29 cellular contexts compared by ENCODE assay signal in the genomic region with DNA sequence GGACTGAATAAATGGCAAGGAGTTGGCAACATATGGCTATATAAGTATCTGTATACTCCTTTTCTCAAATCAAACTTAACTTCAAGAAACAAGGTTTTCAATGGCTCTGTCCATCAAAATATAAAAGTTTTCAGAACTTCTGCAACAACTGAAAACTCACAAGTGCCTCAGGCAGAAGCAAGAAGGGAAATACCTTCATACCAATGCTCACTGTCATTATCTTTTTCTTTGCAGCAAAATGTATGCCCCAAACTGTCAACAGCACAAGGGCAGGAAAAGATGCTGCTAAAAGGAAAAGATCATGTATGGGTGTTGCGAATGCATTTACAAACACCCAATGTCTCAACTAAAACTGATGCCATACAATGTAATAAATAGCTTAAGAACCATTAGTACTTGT. TPM values are rescaled to one million over a fixed set of nuclear protein-coding genes. Genes with fewer than 3 reads are reported as not detected.
DNase-seq lines count a peak whose midpoint lies in the region; ATAC-seq, FAIRE-seq and TF ChIP-seq lines count a peak whose summit lies in the region.
"Had no signal": no experiment of that assay in that cellular context is flagged by ENCODE, and none has a peak within 500 bp of the region (broad histone marks: within the 10 kb centered on the region; RNA-seq: fewer than 3 reads in every experiment).

No MANE protein-coding gene starts in this region.

- H3K9me3 ChIP-seq in RWPE2 (ENCODE audit: severe bottlenecking) (no peaks in the 10 kb centered on the region), endothelial cell of umbilical vein (replicated peaks; ENCODE audit: control insufficient read depth, insufficient read depth, low read length) (no peaks in the 10 kb centered on the region)
- H3K9me3 ChIP-seq: ascending aorta, Caco-2, heart left ventricle, Peyer's patch had no signal

- H3K4me3 Mint-ChIP-seq in mesothelial cell of epicardium: no peak overlapping the region
- H3K4me3 Mint-ChIP-seq: activated CD8-positive, alpha-beta T cell treated with anti-CD3 and anti-CD28 coated beads for 36 hours; activated T-helper 17 cell treated with anti-CD3 and anti-CD28 coated beads, Interleukin-2, amount 50 U/mL, for 72 hours; central memory CD8-positive, alpha-beta T cell; neural crest cell; stimulated activated naive B cell treated with anti-CD40 and anti-IgM and Interleukin-4, amounts not matched to agents 10 μg/mL and 1 μg/mL and 100 μg/mL, for 72 hours; T-helper 1 cell treated with Interleukin-12 subunit alpha and Interleukin-12 subunit beta and Interleukin-4 antibody, amounts not matched to agents 30 μg/mL and 1 μg/mL, for 36 hours had no signal

- H3K27ac ChIP-seq in RWPE2 (ENCODE audit: poor library complexity, severe bottlenecking) (peak overlapping the region; percentile 31), endothelial cell of umbilical vein (ENCODE audit: insufficient read depth, low read depth, low read length) (no peak overlapping the region), caudate nucleus (ENCODE audit: low read depth, low read length) (no peak overlapping the region)
- H3K27ac ChIP-seq: ascending aorta, heart left ventricle, Peyer's patch had no signal

- no peak overlapping the region for H3K9ac ChIP-seq in endothelial cell of umbilical vein (replicated peaks; ENCODE audit: extremely low read depth, insufficient read depth, low read length)

- H3K27ac Mint-ChIP-seq in mesothelial cell of epicardium: peak overlapping the region; percentile 10
- H3K27ac Mint-ChIP-seq: activated CD8-positive, alpha-beta T cell treated with anti-CD3 and anti-CD28 coated beads for 36 hours; activated naive CD4-positive, alpha-beta T cell treated with anti-CD3 and anti-CD28 coated beads, Interleukin-2, amount 50 U/mL, for 72 hours; activated T-helper 17 cell treated with anti-CD3 and anti-CD28 coated beads, Interleukin-2, amount 50 U/mL, for 72 hours; progenitor cell of endocrine pancreas; stimulated activated naive B cell treated with anti-CD40 and anti-IgM and Interleukin-4, amounts not matched to agents 10 μg/mL and 1 μg/mL and 100 μg/mL, for 72 hours; T-helper 1 cell treated with Interleukin-12 subunit alpha and Interleukin-12 subunit beta and Interleukin-4 antibody, amounts not matched to agents 30 μg/mL and 1 μg/mL, for 36 hours had no signal

- FAIRE-seq in endothelial cell of umbilical vein (lab: Jason Lieb, UNC): no peak
- FAIRE-seq in RCC 7860 (lab: Jason Lieb, UNC): no peak

- no peak overlapping the region for H2AFZ ChIP-seq in endothelial cell of umbilical vein (ENCODE audit: low read depth, low read length)

- TF ChIP-seq CTCF in RWPE2 (IDR thresholded peaks at IDR 0.05; ENCODE audit: poor library complexity, severe bottlenecking) (no peak), endothelial cell of umbilical vein (IDR thresholded peaks at IDR 0.05; ENCODE audit: extremely low read depth in 1 of 2, insufficient read depth in 1 of 2, low read depth in 1 of 2, low read length in 2 of 2) (no peak), mesothelial cell of epicardium (IDR thresholded peaks at IDR 0.05; ENCODE audit: unreplicated experiment) (no peak)

- H3K27me3 ChIP-seq in RWPE2 (ENCODE audit: insufficient read depth, poor library complexity, severe bottlenecking) (no peaks in the 10 kb centered on the region), endothelial cell of umbilical vein (ENCODE audit: control insufficient read depth in 2 of 2, insufficient read depth in 2 of 2, low read length in 2 of 2) (no peaks in the 10 kb centered on the region)
- H3K27me3 ChIP-seq: ascending aorta, heart left ventricle, Peyer's patch had no signal

- no peaks in the 10 kb centered on the region for H3K36me3 Mint-ChIP-seq in mesothelial cell of epicardium
- H3K36me3 Mint-ChIP-seq: activated naive CD4-positive, alpha-beta T cell treated with anti-CD3 and anti-CD28 coated beads, Interleukin-2, amount 50 U/mL, for 72 hours; stimulated activated naive B cell treated with anti-CD40 and anti-IgM and Interleukin-4, amounts not matched to agents 10 μg/mL and 1 μg/mL and 100 μg/mL, for 72 hours had no signal

- H3K4me1 ChIP-seq in RWPE2 (ENCODE audit: insufficient read depth, poor library complexity, severe bottlenecking) (peaks cover 36% of the 10 kb centered on the region), endothelial cell of umbilical vein (ENCODE audit: control insufficient read depth, extremely low read depth, insufficient read depth, low read length) (peaks cover 4% of the 10 kb centered on the region)
- H3K4me1 ChIP-seq: ascending aorta had no signal

- H3K4me3 ChIP-seq in RWPE2 (ENCODE audit: severe bottlenecking) (no peak overlapping the region), endothelial cell of umbilical vein (replicated peaks in 1 of 3; ENCODE audit: insufficient read depth in 1 of 3, low read depth in 1 of 3, low read length in 3 of 3) (no peak overlapping the region)
- H3K4me3 ChIP-seq: ascending aorta, heart left ventricle, Peyer's patch had no signal

- no peaks in the 10 kb centered on the region for H3K27me3 Mint-ChIP-seq in mesothelial cell of epicardium (ENCODE audit: low read depth)
- H3K27me3 Mint-ChIP-seq: activated CD8-positive, alpha-beta T cell treated with anti-CD3 and anti-CD28 coated beads for 36 hours; central memory CD8-positive, alpha-beta T cell; progenitor cell of endocrine pancreas; stimulated activated naive B cell treated with anti-CD40 and anti-IgM and Interleukin-4, amounts not matched to agents 10 μg/mL and 1 μg/mL and 100 μg/mL, for 72 hours had no signal

- CTCF ChIA-PET in endothelial cell of umbilical vein (lab: Charles Lee): interaction anchor here (1.0 to 1.3 kb wide), 3 partner anchors 9 to 47 kb away, joined by 3 read pairs; no protein-coding TSS in a partner anchor

- intact Hi-C loops in endothelial cell of umbilical vein (cut with micrococcal nuclease): no loop called here

- peaks cover 5% of the 10 kb centered on the region for H4K20me1 ChIP-seq in endothelial cell of umbilical vein (replicated peaks; ENCODE audit: control insufficient read depth, extremely low read depth, insufficient read depth, low read length)

- dilution Hi-C loops in endothelial cell of umbilical vein (cut with MboI; ENCODE audit: extremely low pct_ligation_motif_present, low sequenced_read_pairs): no loop called here

- DNase-seq in ELR (ENCODE audit: low read depth) (peak; percentile 68), RWPE2 (ENCODE audit: low spot score) (no peak), endothelial cell of umbilical vein (ENCODE audit: low read depth, low spot score) (no peak), mesothelial cell of epicardium (ENCODE audit: low spot score in 2 of 2, unreplicated experiment in 2 of 2) (no peak), caudate nucleus (lab: John Stamatoyannopoulos, UW) (no peak), RCC 7860 (ENCODE audit: low spot score) (no peak)
- DNase-seq: activated CD4-positive, CD25-positive, alpha-beta regulatory T cell treated with anti-CD3 and anti-CD28 coated beads, Interleukin-2, amount 50 U/mL, for 72 hours; activated CD8-positive, alpha-beta T cell treated with anti-CD3 and anti-CD28 coated beads for 36 hours; C1 segment of cervical spinal cord; Caco-2; DND-41; heart left ventricle; Karpas-422; NCI-H1694; NCI-H2171; NCI-H524; Peyer's patch; stimulated activated CD4-positive, alpha-beta T cell treated with anti-CD3 and anti-CD28 coated beads, Interleukin-4, amount 100 ng/mL, for 4 hours; stimulated activated naive B cell treated with anti-CD40 and anti-IgM and Interleukin-4, amounts not matched to agents 10 μg/mL and 1 μg/mL and 100 μg/mL, for 72 hours had no signal

- peak overlapping the region; percentile 14 for H3K4me2 ChIP-seq in endothelial cell of umbilical vein (ENCODE audit: insufficient read depth, low read length)

- H3K79me2 ChIP-seq in endothelial cell of umbilical vein (ENCODE audit: control insufficient read depth, insufficient read depth, low read length): peaks cover 56% of the 10 kb centered on the region

- peaks cover 25% of the 10 kb centered on the region for H3K4me1 Mint-ChIP-seq in mesothelial cell of epicardium

- BruUV-seq in endothelial cell of umbilical vein (replicated peaks; lab: Mats Ljungman, UMichigan): no TSS peak

- peak; percentile 81 for ATAC-seq in RWPE2 (ENCODE audit: low read depth)
- no peak for ATAC-seq in HG02588 (IDR thresholded peaks at IDR 0.05; ENCODE audit: unreplicated experiment)
- no peak for ATAC-seq in HG03565 (IDR thresholded peaks at IDR 0.05; ENCODE audit: unreplicated experiment)
- ATAC-seq: activated CD8-positive, alpha-beta T cell treated with anti-CD3 and anti-CD28 coated beads for 36 hours; activated naive CD4-positive, alpha-beta T cell treated with anti-CD3 and anti-CD28 coated beads, Interleukin-2, amount 50 U/mL, for 72 hours; activated T-helper 17 cell treated with anti-CD3 and anti-CD28 coated beads, Interleukin-2, amount 50 U/mL, for 72 hours; heart left ventricle; sciatic nerve; stimulated activated naive B cell treated with anti-CD40 and anti-IgM and Interleukin-4, amounts not matched to agents 10 μg/mL and 1 μg/mL and 100 μg/mL, for 72 hours had no signal

- H3K9me1 ChIP-seq in endothelial cell of umbilical vein (replicated peaks; ENCODE audit: control insufficient read depth, extremely low read depth, insufficient read depth, low read length): no peaks in the 10 kb centered on the region

- no peak for TF ChIP-seq POLR2A in endothelial cell of umbilical vein (IDR thresholded peaks at IDR 0.05; ENCODE audit: low read depth, low read length)

- POLR2A ChIA-PET in endothelial cell of umbilical vein (lab: Charles Lee): no interaction called here

- H3K36me3 ChIP-seq in RWPE2 (ENCODE audit: low read depth) (no peaks in the 10 kb centered on the region), endothelial cell of umbilical vein (ENCODE audit: control insufficient read depth in 2 of 2, extremely low read depth in 1 of 2, insufficient read depth in 2 of 2, low read length in 2 of 2) (no peaks in the 10 kb centered on the region)
- H3K36me3 ChIP-seq: ascending aorta, heart left ventricle, Peyer's patch had no signal

- no peaks in the 10 kb centered on the region for H3K9me3 Mint-ChIP-seq in mesothelial cell of epicardium
- H3K9me3 Mint-ChIP-seq: activated CD8-positive, alpha-beta T cell treated with anti-CD3 and anti-CD28 coated beads for 36 hours; activated naive CD4-positive, alpha-beta T cell treated with anti-CD3 and anti-CD28 coated beads, Interleukin-2, amount 50 U/mL, for 72 hours; activated T-helper 17 cell treated with anti-CD3 and anti-CD28 coated beads, Interleukin-2, amount 50 U/mL, for 72 hours; central memory CD8-positive, alpha-beta T cell; neural crest cell; stimulated activated naive B cell treated with anti-CD40 and anti-IgM and Interleukin-4, amounts not matched to agents 10 μg/mL and 1 μg/mL and 100 μg/mL, for 72 hours; T-helper 1 cell treated with Interleukin-12 subunit alpha and Interleukin-12 subunit beta and Interleukin-4 antibody, amounts not matched to agents 30 μg/mL and 1 μg/mL, for 36 hours had no signal

RNA-seq across cellular contexts. Expression of a gene that starts 45.9 kb away (rescaled TPM):
- total RNA-seq in endothelial cell of umbilical vein: 74.0 and 88.3 TPM in 2 replicates
- 14.5 and 15.2 TPM in 2 replicates for polyA plus RNA-seq in endothelial cell of umbilical vein
- 11.3 and 12.8 TPM in 2 replicates for polyA plus RNA-seq in endothelial cell of umbilical vein (2011; cell fraction: cytosol; rRNA removed)
- 26.0 and 29.7 TPM in 2 replicates for polyA plus RNA-seq in endothelial cell of umbilical vein (2011; cell fraction: nucleus; rRNA removed)
- 46.0 and 69.9 TPM in 2 replicates for polyA plus RNA-seq in endothelial cell of umbilical vein (2012)
- polyA minus RNA-seq in endothelial cell of umbilical vein: 118 and 121 TPM in 2 replicates
- 6.0 TPM for polyA minus RNA-seq in endothelial cell of umbilical vein (2011; cell fraction: cytosol; rRNA and poly(A)+ RNA removed)
- 352 and 446 TPM in 2 replicates for polyA minus RNA-seq in endothelial cell of umbilical vein (2011; cell fraction: nucleus; rRNA and poly(A)+ RNA removed)
- 87.4 to 93.7 TPM (median 90.0 TPM) in 3 replicates for total RNA-seq in mesothelial cell of epicardium
